Comparison of ENCODE assay signal across 8 cellular contexts in genomic region chr9:94164756-94165549, GRCh38.
DNase-seq lines count a peak whose midpoint lies in the region; ATAC-seq and TF ChIP-seq lines count a peak whose summit lies in the region.

No MANE protein-coding gene starts in this region.

- peak overlapping the region; percentile 71 for H3K4me2 ChIP-seq in PC-9

- peaks cover 7% of the 10 kb centered on the region for H3F3A ChIP-seq in PC-9 (ENCODE audit: insufficient read depth, low read depth)

- 59 to 73% (median 69%) methylated on average over 5 of the region's 5 CpGs for WGBS in stomach, 5 donors

- ATAC-seq in activated CD4-positive, alpha-beta T cell treated with anti-CD3 and anti-CD28 coated beads for 36 hours: no peak
- ATAC-seq in HG03280 (IDR thresholded peaks at IDR 0.05; ENCODE audit: unreplicated experiment): no peak

- H3K36me3 Mint-ChIP-seq in activated CD4-positive, alpha-beta T cell treated with anti-CD3 and anti-CD28 coated beads for 36 hours (ENCODE audit: low read depth): peaks cover 20% of the 10 kb centered on the region

- H3K36me3 ChIP-seq in PC-9 (ENCODE audit: low read depth) (peaks cover 11% of the 10 kb centered on the region; the same call in 1 of the 2 replicates), iPS-15b (ENCODE audit: control insufficient read depth, insufficient read depth, low read length) (no peaks in the 10 kb centered on the region), stomach (no peaks in the 10 kb centered on the region)

- no peak for TF ChIP-seq POLR2A in stomach (IDR thresholded peaks at IDR 0.05)

- TF ChIP-seq CTCF in PC-9 (conservative IDR thresholded peaks at IDR 0.05) (no peak), stomach (IDR thresholded peaks at IDR 0.05) (no peak)

- H2AFZ ChIP-seq in PC-9: peak overlapping the region; percentile 74

- H3K4me1 Mint-ChIP-seq in activated CD4-positive, alpha-beta T cell treated with anti-CD3 and anti-CD28 coated beads for 36 hours: peaks cover 25% of the 10 kb centered on the region

- H3K4me1 ChIP-seq in PC-9 (replicated peaks; ENCODE audit: insufficient read depth) (peaks cover 27% of the 10 kb centered on the region), iPS-15b (ENCODE audit: control insufficient read depth, insufficient read depth, low read length) (peaks cover 4% of the 10 kb centered on the region), stomach (peaks cover 23 to 39% (median 34%) of the 10 kb centered on the region in 4 donors)

- no peak for DNase-seq in activated CD4-positive, alpha-beta T cell treated with anti-CD3 and anti-CD28 coated beads for 36 hours
- no peak for DNase-seq in activated CD4-positive, alpha-beta T cell treated with anti-CD3 and anti-CD28 coated beads for 4 hours
- DNase-seq in PC-9 (no peak), stomach (no peak), NCI-H526 (lab: John Stamatoyannopoulos, UW) (no peak), NCI-H1048 (lab: John Stamatoyannopoulos, UW) (no peak)

- TF ChIP-seq EP300 in stomach (IDR thresholded peaks at IDR 0.05): no peak

- CTCF ChIA-PET in activated CD4-positive, alpha-beta T cell treated with anti-CD3 and anti-CD28 coated beads for 36 hours (lab: Charles Lee): interaction anchor here (0.6 kb wide), 1 partner anchor 99 kb away, joined by 3 read pairs; no protein-coding TSS in a partner anchor
- CTCF ChIA-PET in PC-9 (lab: Charles Lee): interaction anchor here (0.6 kb wide), 2 partner anchors 25 to 70 kb away, joined by 3 to 24 read pairs; no protein-coding TSS in a partner anchor

- H3K9ac ChIP-seq in iPS-15b (ENCODE audit: low read depth, low read length): peak overlapping the region; percentile 48

- no peaks in the 10 kb centered on the region for H3K27me3 Mint-ChIP-seq in activated CD4-positive, alpha-beta T cell treated with anti-CD3 and anti-CD28 coated beads for 36 hours

- H3K27me3 ChIP-seq in PC-9 (ENCODE audit: insufficient read depth, low read depth) (no peaks in the 10 kb centered on the region), iPS-15b (ENCODE audit: control insufficient read depth, insufficient read depth, low read length) (no peaks in the 10 kb centered on the region), stomach (no peaks in the 10 kb centered on the region)

- H3K27ac ChIP-seq in PC-9 (no peak overlapping the region), stomach (peak overlapping the region; percentile 28 to 100 (median 98))

- peak overlapping the region; percentile 91 for H3K27ac Mint-ChIP-seq in activated CD4-positive, alpha-beta T cell treated with anti-CD3 and anti-CD28 coated beads for 36 hours

- intact Hi-C loops in activated CD4-positive, alpha-beta T cell treated with anti-CD3 and anti-CD28 coated beads for 36 hours (cut with DNase I, micrococcal nuclease): loop anchor here (5.0 to 10.0 kb wide), 4 partner anchors 713 to 1342 kb away; partner anchors contain the start of genes FAM120A (in 1 of the 2), FAM120AOS (in 1 of the 2) and FANCC (in 1 of the 2)
- intact Hi-C loops in PC-9 (cut with micrococcal nuclease; ENCODE audit: unreplicated experiment): loop anchor here (5.0 kb wide), 2 partner anchors 78 to 1068 kb away; partner anchors contain the start of gene CARD19
- intact Hi-C loops in stomach (cut with DNase I; ENCODE audit: low total_unique reads): no loop called here

- H3K9me3 Mint-ChIP-seq in activated CD4-positive, alpha-beta T cell treated with anti-CD3 and anti-CD28 coated beads for 36 hours (ENCODE audit: low read depth): no peaks in the 10 kb centered on the region

- no TSS peak for BruUV-seq in PC-9 (replicated peaks; lab: Mats Ljungman, UMichigan)

- H3K9me3 ChIP-seq in PC-9 (ENCODE audit: insufficient read depth, low read depth) (no peaks in the 10 kb centered on the region), iPS-15b (ENCODE audit: control insufficient read depth, insufficient read depth, low read length) (no peaks in the 10 kb centered on the region), stomach (no peaks in the 10 kb centered on the region)

- POLR2A ChIA-PET in activated CD4-positive, alpha-beta T cell treated with anti-CD3 and anti-CD28 coated beads for 36 hours (lab: Charles Lee): interaction anchor here (0.6 kb wide), 1 partner anchor 1459 kb away, joined by 5 read pairs; no protein-coding TSS in a partner anchor
- POLR2A ChIA-PET in PC-9 (lab: Charles Lee; ENCODE audit: unreplicated experiment): no interaction called here

- peaks cover 32% of the 10 kb centered on the region for H3K79me2 ChIP-seq in PC-9 (ENCODE audit: low read depth)

- H3K9me2 ChIP-seq in PC-9 (ENCODE audit: insufficient read depth): no peaks in the 10 kb centered on the region

- H3K4me3 ChIP-seq in PC-9 (peak overlapping the region; percentile 44; the same call in 1 of the 2 replicates), iPS-15b (ENCODE audit: low read depth, low read length) (peak overlapping the region; percentile 41), stomach (peak overlapping the region in 3 of 4 donors; percentile 64 to 97 (median 68))

- H3K4me3 Mint-ChIP-seq in activated CD4-positive, alpha-beta T cell treated with anti-CD3 and anti-CD28 coated beads for 36 hours: peak overlapping the region; percentile 73

- H4K20me1 ChIP-seq in PC-9 (ENCODE audit: insufficient read depth): peaks cover 31% of the 10 kb centered on the region
